ENCODE assay signal across 8 cellular contexts in the genomic region with DNA sequence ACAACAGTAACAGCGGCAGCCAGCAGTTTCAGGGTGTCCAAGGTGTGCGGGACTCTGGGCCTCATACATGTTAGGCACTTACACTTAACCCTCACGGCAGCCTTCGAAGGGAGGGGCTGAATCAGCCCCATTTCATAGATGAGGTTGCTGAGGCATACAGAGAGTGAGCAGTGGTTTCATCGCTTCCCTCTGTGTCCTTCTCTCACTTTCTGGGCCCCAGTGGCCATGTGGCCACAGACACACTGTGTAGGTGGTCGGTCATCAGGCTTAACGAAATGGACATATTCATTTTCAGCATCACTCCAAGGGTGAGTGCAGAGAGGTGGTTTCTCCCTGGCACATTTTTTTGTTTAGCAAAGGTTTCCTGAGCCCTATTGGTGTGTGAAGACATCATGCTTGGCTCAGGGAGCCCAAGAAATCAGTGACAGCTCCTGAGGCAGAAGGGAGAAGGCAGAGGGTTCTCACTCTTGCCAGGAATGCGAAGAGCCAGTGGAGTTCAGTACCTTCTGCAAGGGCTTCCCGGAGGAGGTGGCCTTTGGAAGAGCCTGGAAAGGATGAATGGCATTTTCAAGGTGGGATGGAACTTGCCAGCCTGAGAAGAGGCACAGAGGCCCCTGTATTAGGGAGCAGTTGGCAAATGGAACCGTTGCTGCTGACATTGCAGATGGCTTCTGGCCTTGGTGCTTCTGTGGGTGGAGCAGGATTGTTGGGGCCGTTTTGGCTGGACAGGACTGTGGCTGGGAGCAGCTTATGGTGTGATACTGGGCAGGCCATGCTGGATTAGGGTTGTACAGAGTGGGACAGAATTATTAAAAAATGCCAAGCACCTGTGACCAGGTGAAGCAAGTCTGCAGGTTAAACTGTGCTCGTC.
DNase-seq lines count a peak whose midpoint lies in the region; ATAC-seq lines count a peak whose summit lies in the region.

No MANE protein-coding gene starts in this region.

- H3K4me3 ChIP-seq in muscle layer of duodenum (ENCODE audit: low read depth in 1 of 2, low read length in 2 of 2) = peak overlapping the region in 1 of 2 donors; percentile 9

- DNase-seq in activated T-cell treated with anti-CD3 and anti-CD28 coated beads for 48 hours (ENCODE audit: low read depth) (peak; percentile 40), activated T-cell treated with anti-CD3 and anti-CD28 coated beads for 4 hours (no peak), hypothalamus (lab: John Stamatoyannopoulos, UW) (no peak), NCI-H526 treated with DMSO at 0.1 percent for 48 hours (lab: John Stamatoyannopoulos, UW) (no peak), putamen (ENCODE audit: low spot score) (no peak)
- peak; percentile 72 for DNase-seq in activated CD8-positive, alpha-beta memory T cell treated with anti-CD3 and anti-CD28 coated beads, Interleukin-2, amount 50 U/mL, for 48 hours

- H3K9me3 ChIP-seq in muscle layer of duodenum (ENCODE audit: control insufficient read depth in 1 of 2, low read length in 2 of 2) = no peaks in the 10 kb centered on the region

- H3K27ac ChIP-seq in muscle layer of duodenum (ENCODE audit: low read length) = peak overlapping the region; percentile 50

- peaks cover 26 to 33% of the 10 kb centered on the region in 2 donors for H3K36me3 ChIP-seq in muscle layer of duodenum (ENCODE audit: control insufficient read depth in 1 of 2, insufficient read depth in 2 of 2, low read length in 2 of 2)

- peaks cover 8 to 38% of the 10 kb centered on the region in 2 donors for H3K4me1 ChIP-seq in muscle layer of duodenum (ENCODE audit: control insufficient read depth in 1 of 2, insufficient read depth in 2 of 2, low read length in 2 of 2)

- ATAC-seq in HG03045 (IDR thresholded peaks at IDR 0.05; ENCODE audit: unreplicated experiment) = peak; percentile 63

- no peaks in the 10 kb centered on the region for H3K27me3 ChIP-seq in muscle layer of duodenum (ENCODE audit: low read depth, low read length)

Comparison
In these comparisons a context has a peak if more than half of its experiments do, and no peak if none do; other contexts are left out.
1. DNase-seq: peak in activated T-cell treated with anti-CD3 and anti-CD28 coated beads for 48 hours (single experiment) and activated CD8-positive, alpha-beta memory T cell treated with anti-CD3 and anti-CD28 coated beads, Interleukin-2, amount 50 U/mL, for 48 hours (single experiment); none in activated T-cell treated with anti-CD3 and anti-CD28 coated beads for 4 hours (single experiment), hypothalamus (0 of 51), NCI-H526 treated with DMSO at 0.1 percent for 48 hours (single experiment) and putamen (single experiment).